In the genomic region with DNA sequence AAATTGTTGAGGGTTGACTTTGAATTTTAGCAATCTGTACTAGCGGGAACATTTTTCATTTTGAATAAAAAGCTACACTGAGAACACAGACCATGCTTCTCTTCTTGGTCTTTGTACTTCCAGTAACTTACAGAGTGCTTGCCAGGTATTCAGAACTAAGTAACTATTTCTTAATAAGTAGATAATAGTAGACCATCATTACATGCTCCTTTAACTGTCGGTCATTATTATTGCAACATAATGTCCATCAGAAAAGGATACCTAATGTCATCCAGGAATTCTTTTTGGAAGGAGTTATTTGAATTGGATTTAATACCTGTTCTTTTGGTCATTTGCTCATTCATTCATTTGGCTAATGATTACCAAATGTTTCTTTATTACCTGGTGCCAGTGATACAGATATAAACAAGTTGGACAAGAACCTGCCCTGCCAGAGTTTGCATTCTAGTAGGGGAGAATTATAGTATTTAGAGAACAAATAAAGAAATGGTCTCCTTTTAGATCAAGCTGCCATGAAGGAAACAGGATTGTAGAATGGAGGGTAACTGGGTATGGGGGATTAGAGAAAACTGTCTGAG, we compare ENCODE assay signal across 34 cellular contexts. TPM values are rescaled to one million over a fixed set of nuclear protein-coding genes. Genes with fewer than 3 reads are reported as not detected.
"Had no signal": no experiment of that assay in that cellular context is flagged by ENCODE, and none has a peak within 500 bp of the region (broad histone marks: within the 10 kb centered on the region; RNA-seq: fewer than 3 reads in every experiment).

No MANE protein-coding gene starts in this region.

- H3K4me1 ChIP-seq: ascending aorta had no signal

- H3K36me3 ChIP-seq: ascending aorta, cardiac muscle cell, WERI-Rb-1 had no signal

- ATAC-seq: activated CD4-positive, alpha-beta T cell treated with anti-CD3 and anti-CD28 coated beads for 36 hours; activated CD4-positive, CD25-positive, alpha-beta regulatory T cell treated with anti-CD3 and anti-CD28 coated beads, Interleukin-2, amount 50 U/mL, for 24 hours; activated CD8-positive, alpha-beta memory T cell treated with anti-CD3 and anti-CD28 coated beads, Interleukin-2, amount 10 ng/mL, durations not matched to agents 7 days and 5 days; activated CD8-positive, alpha-beta T cell treated with anti-CD3 and anti-CD28 coated beads, Interleukin-2, amount 10 ng/mL, durations not matched to agents 7 days and 5 days; activated naive CD8-positive, alpha-beta T cell treated with anti-CD3 and anti-CD28 coated beads, Interleukin-2, amount 50 U/mL, for 24 hours; WTC11 had no signal

- H3K27me3 ChIP-seq: ascending aorta, cardiac muscle cell had no signal

- DNase-seq: activated CD4-positive, alpha-beta memory T cell treated with anti-CD3 and anti-CD28 coated beads, Interleukin-2, amount 10 ng/mL, durations not matched to agents 7 days and 5 days; activated CD4-positive, alpha-beta T cell treated with anti-CD3 and anti-CD28 coated beads for 1 hour; activated CD4-positive, alpha-beta T cell treated with anti-CD3 and anti-CD28 coated beads for 36 hours; activated CD4-positive, alpha-beta T cell treated with anti-CD3 and anti-CD28 coated beads for 48 hours; activated CD4-positive, alpha-beta T cell treated with anti-CD3 and anti-CD28 coated beads, Interleukin-2, amount 10 ng/mL, durations not matched to agents 7 days and 5 days; activated CD4-positive, alpha-beta T cell treated with anti-CD3 and anti-CD28 coated beads, Interleukin-2, amount 50 U/mL, for 48 hours; activated CD4-positive, CD25-positive, alpha-beta regulatory T cell; activated CD8-positive, alpha-beta memory T cell treated with anti-CD3 and anti-CD28 coated beads for 24 hours; activated CD8-positive, alpha-beta memory T cell treated with anti-CD3 and anti-CD28 coated beads, Interleukin-2, amount 10 ng/mL, durations not matched to agents 7 days and 5 days; activated CD8-positive, alpha-beta memory T cell treated with anti-CD3 and anti-CD28 coated beads, Interleukin-2, amount 50 U/mL, for 48 hours; activated CD8-positive, alpha-beta T cell treated with anti-CD3 and anti-CD28 coated beads, Interleukin-2, amount 10 ng/mL, durations not matched to agents 7 days and 5 days; activated effector memory CD4-positive, alpha-beta T cell treated with Interleukin-2 at 50 U/mL for 16 hours; activated gamma-delta T cell; activated naive CD4-positive, alpha-beta T cell treated with anti-CD3 and anti-CD28 coated beads, Interleukin-2, amount 10 ng/mL, durations not matched to agents 7 days and 5 days; activated naive CD4-positive, alpha-beta T cell treated with Interleukin-2 at 50 U/mL for 16 hours; activated naive CD8-positive, alpha-beta T cell treated with anti-CD3 and anti-CD28 coated beads, Interleukin-2, amount 10 ng/mL, durations not matched to agents 7 days and 5 days; activated naive CD8-positive, alpha-beta T cell treated with anti-CD3 and anti-CD28 coated beads, Interleukin-2, amount 50 U/mL, for 24 hours; activated T-cell treated with anti-CD3 and anti-CD28 coated beads, Interleukin-2, amount 50 U/mL, for 24 hours; activated T-cell treated with anti-CD3 and anti-CD28 coated beads, Interleukin-2, amount 50 U/mL, for 48 hours; amygdala; anterior cingulate cortex; caudate nucleus; cerebellar nuclear complex; T-helper 2 cell; T-helper 9 cell; WERI-Rb-1 had no signal

- FAIRE-seq: bronchial epithelial cell, TTC549 had no signal

- H3K27ac ChIP-seq: ascending aorta, cardiac muscle cell, WERI-Rb-1 had no signal

- H3K4me3 ChIP-seq: ascending aorta, cardiac muscle cell had no signal

RNA-seq across cellular contexts. Expression of a gene that starts 32.7 kb away (rescaled TPM):
- total RNA-seq: activated CD4-positive, alpha-beta memory T cell treated with anti-CD3 and anti-CD28 coated beads, Interleukin-2, amount 10 ng/mL, durations not matched to agents 7 days and 5 days; activated CD4-positive, alpha-beta T cell treated with anti-CD3 and anti-CD28 coated beads for 36 hours; activated CD4-positive, alpha-beta T cell treated with anti-CD3 and anti-CD28 coated beads, Interleukin-2, amount 10 ng/mL, durations not matched to agents 7 days and 5 days; activated CD8-positive, alpha-beta memory T cell treated with anti-CD3 and anti-CD28 coated beads, Interleukin-2, amount 10 ng/mL, durations not matched to agents 7 days and 5 days; activated CD8-positive, alpha-beta T cell treated with anti-CD3 and anti-CD28 coated beads, Interleukin-2, amount 10 ng/mL, durations not matched to agents 7 days and 5 days; activated naive CD8-positive, alpha-beta T cell treated with anti-CD3 and anti-CD28 coated beads, Interleukin-2, amount 10 ng/mL, durations not matched to agents 7 days and 5 days; activated T-helper 2 cell treated with anti-CD3 and anti-CD28 coated beads, Interferon-gamma antibody, Interleukin-2, Interleukin-4, amounts not matched to agents 10 μg/mL and 5 μg/mL and 100 μg/mL, durations not matched to agents 14 hours and 24 hours and 36 hours; ascending aorta; cardiac muscle cell; chondrocyte; WTC11 had no signal
- polyA plus RNA-seq: cardiac muscle cell had no signal
